In the genomic region with DNA sequence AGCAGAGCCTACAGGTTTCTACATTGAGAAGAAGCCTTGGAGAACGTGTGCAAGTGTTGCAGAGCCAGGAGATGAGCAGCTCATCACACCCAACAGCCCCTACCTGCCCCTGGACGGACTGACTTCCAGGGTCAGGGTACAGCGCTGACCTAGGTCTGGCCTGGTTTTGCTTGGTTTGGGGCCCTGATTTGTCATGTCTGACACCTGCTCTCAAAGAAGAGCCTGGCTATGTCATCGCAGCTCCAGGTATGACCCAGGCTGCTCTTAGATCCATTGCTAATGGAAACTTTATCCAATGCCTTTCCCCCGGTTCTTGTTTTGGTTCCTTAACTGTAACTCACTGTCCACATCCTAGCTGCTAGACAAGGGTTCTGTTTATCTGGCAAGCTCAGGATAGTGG, we compare ENCODE assay signal across 26 cellular contexts.
"Had no signal": no experiment of that assay in that cellular context is flagged by ENCODE, and none has a peak within 500 bp of the region (broad histone marks: within the 10 kb centered on the region; RNA-seq: fewer than 3 reads in every experiment).

No MANE protein-coding gene starts in this region.

- H3K4me1 Mint-ChIP-seq: naive B cell had no signal

- H3K9me3 Mint-ChIP-seq: effector memory CD8-positive, alpha-beta T cell had no signal

- H3K4me1 ChIP-seq: colonic mucosa, gastrocnemius medialis, left lung, lower lobe of right lung had no signal

- H3K9me3 ChIP-seq: colonic mucosa, gastrocnemius medialis, lower lobe of right lung, mucosa of descending colon had no signal

- FAIRE-seq: endometrium, islet of Langerhans, keratinocyte had no signal

- H3K27me3 Mint-ChIP-seq: dendritic cell treated with granulocyte-macrophage colony-stimulating factor and Interleukin-4, amounts not matched to agents 40 ng/mL and 50 ng/mL, for 4 days; naive B cell had no signal

- H3K4me3 Mint-ChIP-seq: dendritic cell treated with granulocyte-macrophage colony-stimulating factor and Interleukin-4, amounts not matched to agents 40 ng/mL and 50 ng/mL, for 4 days; effector memory CD8-positive, alpha-beta T cell; endodermal cell; naive B cell had no signal

- ATAC-seq: effector memory CD8-positive, alpha-beta T cell; esophagus mucosa; gastrocnemius medialis; left lung; lower lobe of right lung; mucosa of descending colon had no signal

- H3K27ac Mint-ChIP-seq: dendritic cell treated with granulocyte-macrophage colony-stimulating factor and Interleukin-4, amounts not matched to agents 40 ng/mL and 50 ng/mL, for 4 days; effector memory CD8-positive, alpha-beta T cell; endodermal cell; mesothelial cell of epicardium; naive B cell had no signal

- H3K36me3 ChIP-seq: colonic mucosa, gastrocnemius medialis, heart right ventricle, left lung, lower lobe of right lung had no signal

- H3K36me3 Mint-ChIP-seq: naive B cell had no signal

- H3K4me3 ChIP-seq: colonic mucosa, gastrocnemius medialis, heart right ventricle, left lung, lower lobe of right lung, mucosa of descending colon had no signal

- DNase-seq: colonic mucosa; cortex of kidney; effector CD8-positive, alpha-beta T cell; effector memory CD8-positive, alpha-beta T cell; endodermal cell; erythroblast; foreskin melanocyte; gastrocnemius medialis; glutamatergic neuron; head of caudate nucleus; heart right ventricle; hippocampal formation; left cardiac atrium; left lung; left ventricle myocardium superior; lower lobe of right lung; mesenchymal stem cell; mucosa of descending colon; naive B cell had no signal

- H3K27me3 ChIP-seq: colonic mucosa, gastrocnemius medialis, heart right ventricle had no signal

- H3K27ac ChIP-seq: colonic mucosa, epithelial cell of prostate, gastrocnemius medialis, heart right ventricle, left lung, lower lobe of right lung had no signal
